ENCODE assay signal across 20 cellular contexts in the genomic region with DNA sequence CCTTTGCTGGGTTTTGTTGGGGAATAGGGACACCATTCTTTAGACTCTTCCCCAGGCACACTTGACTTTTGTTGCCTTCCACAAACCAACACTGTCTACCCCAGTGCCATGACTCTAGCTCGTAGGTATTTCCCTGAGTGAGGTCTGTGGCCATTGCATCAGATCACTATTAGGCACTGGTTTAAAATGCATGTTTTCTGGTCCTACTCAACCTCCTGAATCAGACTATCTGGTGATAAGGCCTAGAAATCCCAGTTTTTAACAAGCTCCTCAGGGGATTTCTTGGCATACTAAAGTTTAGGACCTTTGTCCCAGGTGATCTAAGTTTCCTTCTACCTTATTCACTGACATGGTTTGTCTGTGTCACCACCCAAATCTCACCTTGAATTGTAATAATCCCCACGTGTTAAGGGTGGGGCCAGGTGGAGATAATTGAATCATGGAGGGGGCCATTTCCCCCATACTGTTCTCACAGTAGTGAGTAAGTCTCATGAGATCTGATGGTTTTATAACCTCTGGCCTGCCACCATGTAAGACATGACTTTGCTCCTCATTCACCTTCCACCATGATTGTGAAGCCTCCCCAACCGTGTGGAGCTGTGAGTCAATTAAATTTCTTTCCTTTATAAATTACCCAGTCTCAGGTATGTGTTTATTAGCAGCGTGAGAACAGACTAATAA.
A peak's percentile ranks its signal among the peaks of the same experiment; 100 is the strongest.
DNase-seq lines count a peak whose midpoint lies in the region; ATAC-seq and TF ChIP-seq lines count a peak whose summit lies in the region.
"Had no signal": no experiment of that assay in that cellular context is flagged by ENCODE, and none has a peak within 500 bp of the region (broad histone marks: within the 10 kb centered on the region; RNA-seq: fewer than 3 reads in every experiment).

No MANE protein-coding gene starts in this region.

- DNase-seq in Daoy (ENCODE audit: low read depth) (peak; percentile 67), IMR-90 (peak; percentile 69), brain microvascular endothelial cell (peak; percentile 61), islet precursor cell (peak; percentile 61), NCI-H510A treated with DMSO at 0.1 percent for 48 hours (lab: John Stamatoyannopoulos, UW) (no peak), gastrocnemius medialis (no peak)
- DNase-seq in activated T-cell treated with anti-CD3 and anti-CD28 coated beads, Interleukin-2, amount 50 U/mL, for 1 hour = no peak
- DNase-seq: activated CD4-positive, alpha-beta T cell treated with anti-CD3 and anti-CD28 coated beads for 48 hours; activated naive CD8-positive, alpha-beta T cell treated with anti-CD3 and anti-CD28 coated beads for 36 hours; CD8-positive, alpha-beta T cell; glutamatergic neuron; NCI-H1105 treated with DMSO at 0.1 percent for 48 hours; NCI-H526; stimulated activated naive CD8-positive, alpha-beta T cell treated with anti-CD3 and anti-CD28 coated beads, Interleukin-15, amount 100 ng/mL, for 72 hours; SW 1271; transverse colon had no signal

- H3K4me3 ChIP-seq in IMR-90 (ENCODE audit: insufficient read depth, low read depth, low read length) (no peak overlapping the region), brain microvascular endothelial cell (ENCODE audit: low read depth, low read length) (no peak overlapping the region), gastrocnemius medialis (no peak overlapping the region)
- H3K4me3 ChIP-seq: neural progenitor cell, prostate gland, transverse colon had no signal

- H3K4ac ChIP-seq in IMR-90 (ENCODE audit: low read depth, low read length) = no peak overlapping the region

- no peak overlapping the region; the same call in 1 of the 2 replicates for H4K91ac ChIP-seq in IMR-90 (ENCODE audit: insufficient read depth, low read depth, low read length)

- TF ChIP-seq POLR2A in IMR-90 (IDR thresholded peaks at IDR 0.05; ENCODE audit: low read depth, low read length) (no peak), gastrocnemius medialis (IDR thresholded peaks at IDR 0.05) (no peak)

- BruUV-seq in IMR-90 (replicated peaks; lab: Mats Ljungman, UMichigan) = no TSS peak

- POLR2A ChIA-PET in IMR-90 (lab: Charles Lee; ENCODE audit: unreplicated experiment) = no interaction called here

- H3K27me3 ChIP-seq in IMR-90 (ENCODE audit: control insufficient read depth, insufficient read depth, low read length) (peaks cover 8% of the 10 kb centered on the region; the same call in 1 of the 2 replicates), brain microvascular endothelial cell (replicated peaks) (no peaks in the 10 kb centered on the region), gastrocnemius medialis (no peaks in the 10 kb centered on the region)
- H3K27me3 ChIP-seq: neural progenitor cell, transverse colon had no signal

- no peak overlapping the region for H3K23ac ChIP-seq in IMR-90 (ENCODE audit: low read depth, low read length)

- dilution Hi-C loops in IMR-90 (cut with HindIII; ENCODE audit: low sequenced_read_pairs, unreplicated experiment) = no loop called here

- no peak overlapping the region for H3K56ac ChIP-seq in IMR-90 (ENCODE audit: extremely low read depth, insufficient read depth, low read length)

- H2AFZ ChIP-seq in IMR-90 (replicated peaks; ENCODE audit: low read length, poor library complexity) = no peak overlapping the region
- H2AFZ ChIP-seq: neural progenitor cell had no signal

- no peaks in the 10 kb centered on the region for H3K9me3 ChIP-seq in IMR-90 (ENCODE audit: control insufficient read depth, insufficient read depth, low read length)
- no peaks in the 10 kb centered on the region for H3K9me3 ChIP-seq in gastrocnemius medialis
- H3K9me3 ChIP-seq: prostate gland, transverse colon had no signal

- H3K18ac ChIP-seq in IMR-90 (ENCODE audit: low read depth, low read length) = peak overlapping the region; percentile 52; the same call in 1 of the 2 replicates

- H4K8ac ChIP-seq in IMR-90 (ENCODE audit: low read depth in 2 of 2, low read length in 2 of 2) = no peak overlapping the region

- no peaks in the 10 kb centered on the region for H3K36me3 ChIP-seq in IMR-90 (ENCODE audit: control insufficient read depth, insufficient read depth, low read length)
- no peaks in the 10 kb centered on the region for H3K36me3 ChIP-seq in brain microvascular endothelial cell (replicated peaks)
- H3K36me3 ChIP-seq in gastrocnemius medialis = no peaks in the 10 kb centered on the region
- H3K36me3 ChIP-seq: neural progenitor cell, prostate gland, transverse colon had no signal

- peak overlapping the region; percentile 31; the same call in 1 of the 2 replicates for H3K4me2 ChIP-seq in IMR-90 (ENCODE audit: low read depth, low read length)
- H3K4me2 ChIP-seq: neural progenitor cell had no signal

- no peak for TF ChIP-seq RAD21 in IMR-90 (IDR thresholded peaks at IDR 0.05; ENCODE audit: low read length)

- H3K9ac ChIP-seq in IMR-90 (ENCODE audit: low read depth, low read length) = no peak overlapping the region
- H3K9ac ChIP-seq: neural progenitor cell had no signal

- no peak overlapping the region for H3K27ac ChIP-seq in IMR-90 (ENCODE audit: insufficient read depth, low read length)
- peak overlapping the region; percentile 54 for H3K27ac ChIP-seq in brain microvascular endothelial cell
- H3K27ac ChIP-seq in gastrocnemius medialis = no peak overlapping the region
- H3K27ac ChIP-seq: neural progenitor cell, prostate gland, transverse colon had no signal

- H2BK120ac ChIP-seq in IMR-90 (ENCODE audit: low read depth, low read length) = no peak overlapping the region

- CTCF ChIA-PET in IMR-90 (lab: Yijun Ruan, JAX) = no interaction called here

- no peak overlapping the region for H2BK20ac ChIP-seq in IMR-90 (ENCODE audit: low read depth, low read length)

- no peaks in the 10 kb centered on the region for H3K9me1 ChIP-seq in IMR-90 (ENCODE audit: insufficient read depth, low read length)

- H3K4me1 ChIP-seq in IMR-90 (ENCODE audit: control insufficient read depth, insufficient read depth, low read length) (no peaks in the 10 kb centered on the region; the same call in 1 of the 2 replicates), gastrocnemius medialis (no peaks in the 10 kb centered on the region)
- H3K4me1 ChIP-seq: neural progenitor cell, prostate gland, transverse colon had no signal

- no peak overlapping the region for H4K5ac ChIP-seq in IMR-90 (ENCODE audit: low read depth, low read length)

- peak overlapping the region; percentile 79 for H2BK5ac ChIP-seq in IMR-90 (ENCODE audit: low read depth, low read length, poor library complexity, severe bottlenecking)

- no peak overlapping the region for H3K14ac ChIP-seq in IMR-90 (replicated peaks; ENCODE audit: low read depth, low read length)

- H2AK9ac ChIP-seq in IMR-90 (replicated peaks; ENCODE audit: low read depth, low read length, poor library complexity) = no peak overlapping the region

- peak; percentile 48; the same call in 1 of the 2 replicates for ATAC-seq in IMR-90 (ENCODE audit: low read depth)
- no peak for ATAC-seq in HG02970 (IDR thresholded peaks at IDR 0.05; ENCODE audit: low FRiP score, unreplicated experiment)
- ATAC-seq in gastrocnemius medialis = no peak
- ATAC-seq: CD8-positive, alpha-beta T cell; Right ventricle myocardium inferior; stimulated activated naive CD8-positive, alpha-beta T cell treated with anti-CD3 and anti-CD28 coated beads, Interleukin-15, amount 100 ng/mL, for 72 hours had no signal

- no peak overlapping the region for H2AK5ac ChIP-seq in IMR-90 (ENCODE audit: low read depth, low read length)

- in situ Hi-C loops in IMR-90 (cut with MboI; ENCODE audit: low sequenced_read_pairs) (no loop called here), brain microvascular endothelial cell (cut with HindIII; ENCODE audit: low pct_ligation_motif_present, low sequenced_read_pairs) (no loop called here), gastrocnemius medialis (cut with MboI; ENCODE audit: low sequenced_read_pairs in 4 of 4) (no loop called here)

- no peaks in the 10 kb centered on the region for H4K20me1 ChIP-seq in IMR-90 (ENCODE audit: insufficient read depth, low read length)

- no peaks in the 10 kb centered on the region for H3K79me1 ChIP-seq in IMR-90 (ENCODE audit: low read depth in 1 of 2, low read length in 2 of 2)

- no CpG with 5 or more reads among the region's 4 CpGs for WGBS in IMR-90 (ENCODE audit: extremely low coverage in 2 of 2, insufficient read length in 1 of 2), 2 experiments

- TF ChIP-seq CTCF in IMR-90 (conservative IDR thresholded peaks at IDR 0.05; ENCODE audit: low read depth, low read length) (no peak), brain microvascular endothelial cell (IDR thresholded peaks at IDR 0.05; ENCODE audit: low read depth, low read length, missing control alignments) (no peak), gastrocnemius medialis (IDR thresholded peaks at IDR 0.05 in 4 of 5, conservative IDR thresholded peaks at IDR 0.05 in 1 of 5) (no peak)

- H2BK15ac ChIP-seq in IMR-90 (ENCODE audit: low read depth, low read length) = no peak overlapping the region; the same call in 2 of the 3 replicates

- intact Hi-C loops in IMR-90 (cut with micrococcal nuclease) (no loop called here), gastrocnemius medialis (cut with DNase I; ENCODE audit: low total_unique reads) (no loop called here)

TF ChIP-seq in IMR-90, 13 proteins besides CTCF, POLR2A, EP300 and RAD21:
- TF ChIP-seq MAZ (IDR thresholded peaks at IDR 0.05; ENCODE audit: borderline replicate concordance, low read depth, low read length) (no peak), MXI1 (IDR thresholded peaks at IDR 0.05; ENCODE audit: borderline replicate concordance, low read depth, low read length) (no peak), CEBPB (IDR thresholded peaks at IDR 0.05; ENCODE audit: low read depth, low read length) (peak; percentile 89), MAFK (IDR thresholded peaks at IDR 0.05; ENCODE audit: low read depth, low read length) (no peak), SMC3 (IDR thresholded peaks at IDR 0.05; ENCODE audit: low read depth, low read length) (no peak), RFX5 (IDR thresholded peaks at IDR 0.05; ENCODE audit: low read depth, low read length) (no peak)

Comparison
In these comparisons a context has a peak if more than half of its experiments do, and no peak if none do; other contexts are left out.
1. DNase-seq: peak in Daoy (single experiment), IMR-90 (single experiment), brain microvascular endothelial cell (single experiment) and islet precursor cell (single experiment); none in NCI-H510A treated with DMSO at 0.1 percent for 48 hours (single experiment), gastrocnemius medialis (0 of 2) and activated T-cell treated with anti-CD3 and anti-CD28 coated beads, Interleukin-2, amount 50 U/mL, for 1 hour (single experiment).